In the genomic region with DNA sequence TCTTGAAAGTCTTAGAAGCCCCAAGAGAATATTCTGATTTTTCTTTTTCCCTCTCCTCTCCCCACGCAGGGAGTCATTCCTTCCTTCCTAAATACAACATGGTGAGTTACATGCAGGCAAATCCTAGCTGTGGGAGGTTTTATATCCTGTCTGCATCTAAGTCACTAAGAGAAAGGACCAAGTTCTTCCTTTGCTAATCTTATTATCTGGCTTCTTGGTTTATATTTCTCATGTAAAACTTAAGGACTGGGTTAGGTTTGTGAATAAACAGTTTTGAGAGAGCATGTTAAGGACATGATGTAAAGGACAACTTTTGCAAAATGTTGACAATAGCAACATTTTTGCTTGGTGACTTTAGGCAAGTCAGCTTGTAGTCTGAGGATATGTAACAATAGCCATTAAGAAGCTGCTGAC, we compare ENCODE assay signal across 12 cellular contexts. TPM values are rescaled to one million over a fixed set of nuclear protein-coding genes. Genes with fewer than 3 reads are reported as not detected.
A peak's percentile ranks its signal among the peaks of the same experiment; 100 is the strongest.
DNase-seq lines count a peak whose midpoint lies in the region; ATAC-seq and TF ChIP-seq lines count a peak whose summit lies in the region.
"Had no signal": no experiment of that assay in that cellular context is flagged by ENCODE, and none has a peak within 500 bp of the region (broad histone marks: within the 10 kb centered on the region; RNA-seq: fewer than 3 reads in every experiment).

No MANE protein-coding gene starts in this region.

- no peaks in the 10 kb centered on the region for H3K36me3 Mint-ChIP-seq in chondrocyte (ENCODE audit: low read depth)

- H3K9me3 Mint-ChIP-seq in chondrocyte (ENCODE audit: low read depth): no peaks in the 10 kb centered on the region

- peaks cover 8% of the 10 kb centered on the region for H3K4me1 ChIP-seq in left ventricle myocardium inferior
- H3K4me1 ChIP-seq in mesodermal cell (ENCODE audit: control insufficient read depth, insufficient read depth, low read length, poor library complexity, severe bottlenecking): peaks cover 3% of the 10 kb centered on the region
- peaks cover 5% of the 10 kb centered on the region for H3K4me1 ChIP-seq in upper lobe of right lung

- no peaks in the 10 kb centered on the region for H3K36me3 ChIP-seq in left ventricle myocardium inferior
- no peaks in the 10 kb centered on the region for H3K36me3 ChIP-seq in mesodermal cell (ENCODE audit: control insufficient read depth, insufficient read depth, low read length)
- H3K36me3 ChIP-seq in upper lobe of right lung: no peaks in the 10 kb centered on the region

- no peak for DNase-seq in left ventricle myocardium inferior
- DNase-seq in Right ventricle myocardium inferior (ENCODE audit: missing footprints): no peak
- no peak for DNase-seq in chondrocyte (ENCODE audit: low spot score)
- no peak for DNase-seq in upper lobe of right lung
- DNase-seq in MV-4-11 (lab: John Stamatoyannopoulos, UW): no peak
- no peak for DNase-seq in cerebellum (ENCODE audit: low spot score)
- no peak for DNase-seq in nucleus accumbens (lab: John Stamatoyannopoulos, UW)
- DNase-seq: NCI-H1105 treated with DMSO at 0.1 percent for 48 hours, PC-9 had no signal

- peaks cover 8% of the 10 kb centered on the region for H3K27me3 Mint-ChIP-seq in chondrocyte (ENCODE audit: low read depth)

- no peaks in the 10 kb centered on the region for H3K27me3 ChIP-seq in left ventricle myocardium inferior (ENCODE audit: low read depth)
- no peaks in the 10 kb centered on the region for H3K27me3 ChIP-seq in upper lobe of right lung

- peak overlapping the region; percentile 36 for H3K4me3 ChIP-seq in left ventricle myocardium inferior
- H3K4me3 ChIP-seq in mesodermal cell (ENCODE audit: extremely low read depth, insufficient read depth, low read length, poor library complexity, severe bottlenecking): no peak overlapping the region
- H3K4me3 ChIP-seq in upper lobe of right lung: no peak overlapping the region
- H3K4me3 ChIP-seq: PC-9 had no signal

- no CpG with 5 or more reads among the region's 1 CpG for WGBS in mesodermal cell (ENCODE audit: insufficient coverage in 2 of 2), 2 experiments

- no peak for ATAC-seq in Right ventricle myocardium inferior
- no peak for ATAC-seq in upper lobe of right lung

- peaks cover 14% of the 10 kb centered on the region for H3K4me1 Mint-ChIP-seq in chondrocyte (ENCODE audit: low read depth)

- TF ChIP-seq CTCF in left ventricle myocardium inferior (IDR thresholded peaks at IDR 0.05; ENCODE audit: borderline replicate concordance) (no peak), chondrocyte (IDR thresholded peaks at IDR 0.05) (no peak), upper lobe of right lung (IDR thresholded peaks at IDR 0.05) (no peak)

- H3K4me3 Mint-ChIP-seq in chondrocyte (ENCODE audit: unreplicated experiment): no peak overlapping the region

- peak overlapping the region; percentile 79 for H3K27ac Mint-ChIP-seq in chondrocyte (ENCODE audit: unreplicated experiment)

- peak overlapping the region; percentile 82 for H3K27ac ChIP-seq in left ventricle myocardium inferior (replicated peaks)
- H3K27ac ChIP-seq in mesodermal cell (ENCODE audit: low read depth, low read length, severe bottlenecking): peak overlapping the region; percentile 3
- peak overlapping the region; percentile 74 for H3K27ac ChIP-seq in upper lobe of right lung
- H3K27ac ChIP-seq: PC-9 had no signal

- intact Hi-C loops in left ventricle myocardium inferior (cut with micrococcal nuclease): no loop called here
- intact Hi-C loops in Right ventricle myocardium inferior (cut with DNase I): no loop called here
- intact Hi-C loops in upper lobe of right lung (cut with DNase I): no loop called here

- H3K9me3 ChIP-seq in left ventricle myocardium inferior (replicated peaks) (no peaks in the 10 kb centered on the region), mesodermal cell (ENCODE audit: control insufficient read depth, low read length) (no peaks in the 10 kb centered on the region), upper lobe of right lung (no peaks in the 10 kb centered on the region)

RNA-seq across cellular contexts. Expression of gene CXCL9, which starts 5.1 kb away (rescaled TPM):
- total RNA-seq in left ventricle myocardium inferior (0.22 TPM), Right ventricle myocardium inferior (0.35 TPM), chondrocyte (not detected in 3 replicates), upper lobe of right lung (1.4 TPM), cerebellum (not detected)
- polyA plus RNA-seq in mesodermal cell (2013, experiment 1 of 2): not detected
- not detected for polyA plus RNA-seq in mesodermal cell (2013, experiment 2 of 2)
- total RNA-seq: esophagus mucosa, PC-9 had no signal
- polyA plus RNA-seq: neural cell had no signal

RNA-seq across cellular contexts. Expression of gene CXCL10, which starts 10.9 kb away (rescaled TPM):
- total RNA-seq in left ventricle myocardium inferior (not detected), Right ventricle myocardium inferior (not detected), chondrocyte (not detected in 3 replicates), upper lobe of right lung (3.3 TPM), cerebellum (0.27 TPM)
- 1.3 TPM for polyA plus RNA-seq in mesodermal cell (2013, experiment 1 of 2)
- polyA plus RNA-seq in mesodermal cell (2013, experiment 2 of 2): 0.61 TPM
- total RNA-seq: PC-9 had no signal
- polyA plus RNA-seq: neural cell had no signal

RNA-seq across cellular contexts. Expression of gene SDAD1, which starts 21.6 kb away (rescaled TPM):
- total RNA-seq in left ventricle myocardium inferior (18.0 TPM), Right ventricle myocardium inferior (20.3 TPM), chondrocyte (37.2 to 39.5 TPM (median 38.9 TPM) in 3 replicates), upper lobe of right lung (36.2 TPM), cerebellum (26.5 TPM)
- polyA plus RNA-seq in mesodermal cell (2013, experiment 1 of 2): 22.4 TPM
- 25.4 TPM for polyA plus RNA-seq in mesodermal cell (2013, experiment 2 of 2)

RNA-seq across cellular contexts. Expression of gene CXCL11, which starts 23.5 kb away (rescaled TPM):
- total RNA-seq in left ventricle myocardium inferior: not detected
- not detected for total RNA-seq in Right ventricle myocardium inferior
- total RNA-seq in chondrocyte: not detected in 3 replicates
- polyA plus RNA-seq in mesodermal cell (2013, experiment 1 of 2): not detected
- polyA plus RNA-seq in mesodermal cell (2013, experiment 2 of 2): not detected
- total RNA-seq in upper lobe of right lung: not detected
- not detected for total RNA-seq in cerebellum
- total RNA-seq: PC-9 had no signal

Comparison
In these comparisons a context has a peak if more than half of its experiments do, and no peak if none do; other contexts are left out.
1. H3K27ac ChIP-seq: peak in every context shown above with its lines; median percentile 82 in left ventricle myocardium inferior; 74 in upper lobe of right lung; 3 in mesodermal cell.